Comparison of ENCODE assay signal across 1 cellular context in genomic region chr9:130712564-130713285, GRCh38.
A peak's percentile ranks its signal among the peaks of the same experiment; 100 is the strongest.
TF ChIP-seq lines count a peak whose summit lies in the region.

No MANE protein-coding gene starts in this region.

TF ChIP-seq in GM12878, 131 proteins besides CTCF, POLR2A, EP300 and RAD21 (continued from another document and continues in another):
- TF ChIP-seq ZNF687 (IDR thresholded peaks at IDR 0.05) (no peak), CREM (IDR thresholded peaks at IDR 0.05; ENCODE audit: low read depth) (peak; percentile 43; the same call in 1 of the 2 replicates), ZBTB40 (IDR thresholded peaks at IDR 0.05; ENCODE audit: borderline replicate concordance) (no peak; the same call in 1 of the 2 replicates), MXI1 (IDR thresholded peaks at IDR 0.05; ENCODE audit: low read depth, low read length) (peak; percentile 11; the same call in 1 of the 2 replicates), MEF2A (IDR thresholded peaks at IDR 0.05; ENCODE audit: insufficient read depth, low read depth, low read length) (no peak), SRF (IDR thresholded peaks at IDR 0.05; ENCODE audit: low read depth in 2 of 2, low read length in 2 of 2) (no peak), USF2 (IDR thresholded peaks at IDR 0.05; ENCODE audit: borderline replicate concordance, low read depth, low read length) (no peak), SUZ12 (IDR thresholded peaks at IDR 0.05; ENCODE audit: unreplicated experiment) (no peak), NFIC (IDR thresholded peaks at IDR 0.05; ENCODE audit: low read depth, low read length) (no peak), BCL3 (IDR thresholded peaks at IDR 0.05; ENCODE audit: borderline replicate concordance, insufficient read depth, low read depth, low read length, poor library complexity, severe bottlenecking) (no peak), PRDM15 (CRISPR knock-in tag; IDR thresholded peaks at IDR 0.05) (no peak), NFYA (IDR thresholded peaks at IDR 0.05; ENCODE audit: borderline replicate concordance, low read depth, low read length) (no peak), ATF3 (IDR thresholded peaks at IDR 0.05; ENCODE audit: borderline replicate concordance, extremely low read depth, low read depth, low read length) (no peak), HDGF (IDR thresholded peaks at IDR 0.05) (no peak), SKIL (IDR thresholded peaks at IDR 0.05; ENCODE audit: low read depth, poor library complexity, severe bottlenecking) (no peak), IKZF2 (IDR thresholded peaks at IDR 0.05) (no peak), ZNF384 (IDR thresholded peaks at IDR 0.05; ENCODE audit: borderline replicate concordance, low read depth, low read length) (no peak), SMARCA5 (IDR thresholded peaks at IDR 0.05) (no peak), ESRRA (IDR thresholded peaks at IDR 0.05; ENCODE audit: low read length) (no peak), ZNF217 (IDR thresholded peaks at IDR 0.05) (no peak), CBFB (IDR thresholded peaks at IDR 0.05; ENCODE audit: low read depth) (no peak), IRF5 (IDR thresholded peaks at IDR 0.05; ENCODE audit: borderline replicate concordance) (no peak), MYB (IDR thresholded peaks at IDR 0.05; ENCODE audit: borderline replicate concordance, low read depth, low read length) (no peak), RB1 (IDR thresholded peaks at IDR 0.05; ENCODE audit: borderline replicate concordance) (peak; percentile 4; the same call in 1 of the 2 replicates), ZSCAN29 (IDR thresholded peaks at IDR 0.05) (no peak), CHD4 (IDR thresholded peaks at IDR 0.05) (no peak), IRF4 (IDR thresholded peaks at IDR 0.05; ENCODE audit: low read depth, low read length) (no peak), ZNF207 (IDR thresholded peaks at IDR 0.05; ENCODE audit: borderline replicate concordance) (no peak), ZNF622 (IDR thresholded peaks at IDR 0.05) (no peak), YY1 (IDR thresholded peaks at IDR 0.05; ENCODE audit: low read depth, low read length) (peak; percentile 96), JUNB (IDR thresholded peaks at IDR 0.05) (no peak), SMAD1 (IDR thresholded peaks at IDR 0.05; ENCODE audit: low read depth, partially characterized antibody) (no peak), WRNIP1 (IDR thresholded peaks at IDR 0.05; ENCODE audit: borderline replicate concordance, low read depth, low read length) (no peak), CHD2 (IDR thresholded peaks at IDR 0.05; ENCODE audit: borderline replicate concordance, low read depth, low read length) (peak; percentile 93), NRF1 (conservative IDR thresholded peaks at IDR 0.05; ENCODE audit: low read depth, low read length) (no peak), FOXK2 (IDR thresholded peaks at IDR 0.05) (no peak), ZBED1 (IDR thresholded peaks at IDR 0.05; ENCODE audit: borderline replicate concordance) (no peak), REST (IDR thresholded peaks at IDR 0.05; ENCODE audit: low read depth, low read length) (no peak), STAT1 (conservative IDR thresholded peaks at IDR 0.05) (0 out of 2 replicates have a peak, but pooled peaks have one; percentile 70), NR2C2 (IDR thresholded peaks at IDR 0.05; ENCODE audit: borderline replicate concordance, control insufficient read depth, insufficient read length, low read depth) (no peak)
